Comparison of ENCODE assay signal across 1 cellular context in the genomic region with DNA sequence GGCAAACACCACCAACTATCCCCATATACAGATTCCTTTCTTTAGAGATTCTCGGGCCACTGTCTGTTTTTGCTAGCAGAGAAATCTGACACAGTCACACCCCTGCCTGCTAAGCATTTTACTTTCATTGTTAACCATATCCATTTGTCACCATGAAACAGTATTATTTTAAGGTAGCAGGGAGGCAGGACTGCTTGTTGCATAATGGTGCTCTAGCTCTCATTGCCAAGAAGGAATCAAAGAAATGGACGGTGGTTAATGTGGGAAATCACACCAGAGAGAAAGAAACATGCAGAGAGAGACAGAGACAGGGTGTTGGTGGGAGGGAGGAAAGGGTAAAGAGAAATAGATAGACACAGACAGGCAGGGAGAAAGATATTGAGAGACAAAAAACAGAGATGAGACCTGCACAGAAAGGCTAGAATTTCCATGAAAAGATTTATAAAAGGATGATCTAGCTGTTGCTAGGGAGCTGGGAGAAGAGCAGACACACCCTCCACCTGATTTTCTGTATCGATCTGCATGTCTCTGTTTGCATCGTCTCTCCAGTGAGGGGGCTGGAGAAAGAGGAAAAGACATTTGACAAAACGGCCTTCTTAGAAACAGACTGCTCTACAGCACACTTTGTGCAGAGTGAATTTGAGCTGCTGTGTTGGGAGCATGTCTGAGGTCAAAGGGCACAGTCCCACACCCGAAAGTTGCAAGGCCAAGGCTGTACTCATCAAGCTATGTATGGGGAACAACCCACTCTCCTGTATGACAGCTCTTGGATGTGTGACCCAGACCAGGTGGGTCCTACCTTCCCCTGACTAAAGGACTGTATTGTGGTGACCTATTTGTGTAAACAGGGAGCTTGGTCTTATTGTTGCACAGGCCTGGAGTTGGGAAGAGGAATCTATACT.
TF ChIP-seq lines count a peak whose summit lies in the region.

No MANE protein-coding gene starts in this region.

TF ChIP-seq in HepG2, 621 proteins besides CTCF, POLR2A, EP300 and RAD21:
- TF ChIP-seq NR2F6 (IDR thresholded peaks at IDR 0.05) (peak; percentile 62), NR2F6 (CRISPR knock-in tag; IDR thresholded peaks at IDR 0.05) (peak; percentile 64), ZNF414 (CRISPR knock-in tag; IDR thresholded peaks at IDR 0.05) (no peak), MTA3 (CRISPR knock-in tag; IDR thresholded peaks at IDR 0.05) (no peak), ZNF276 (CRISPR knock-in tag; IDR thresholded peaks at IDR 0.05; ENCODE audit: low read depth) (no peak), MAFK (conservative IDR thresholded peaks at IDR 0.05 in 1 of 2, IDR thresholded peaks at IDR 0.05 in 1 of 2; ENCODE audit: low read length in 2 of 2) (no peak), ZBTB7A (CRISPR knock-in tag; IDR thresholded peaks at IDR 0.05) (no peak), FOXA1 (IDR thresholded peaks at IDR 0.05) (no peak), FOXA1 (CRISPR knock-in tag; IDR thresholded peaks at IDR 0.05) (no peak), ZNF766 (CRISPR knock-in tag; IDR thresholded peaks at IDR 0.05; ENCODE audit: borderline replicate concordance) (no peak), IRF9 (CRISPR knock-in tag; IDR thresholded peaks at IDR 0.05; ENCODE audit: borderline replicate concordance) (no peak), RFX5 (IDR thresholded peaks at IDR 0.05; ENCODE audit: low read depth, low read length) (peak; percentile 55; the same call in 1 of the 2 replicates), ZNF441 (CRISPR knock-in tag; IDR thresholded peaks at IDR 0.05; ENCODE audit: borderline replicate concordance) (no peak), NR2C2 (CRISPR knock-in tag; IDR thresholded peaks at IDR 0.05; ENCODE audit: borderline replicate concordance) (0 out of 2 replicates have a peak, but pooled peaks have one; percentile 16), ZBTB20 (CRISPR knock-in tag; IDR thresholded peaks at IDR 0.05; ENCODE audit: borderline replicate concordance, low read depth) (no peak), MYNN (CRISPR knock-in tag; IDR thresholded peaks at IDR 0.05; ENCODE audit: low read depth) (no peak), EEA1 (CRISPR knock-in tag; IDR thresholded peaks at IDR 0.05; ENCODE audit: borderline replicate concordance) (no peak)
- TF ChIP-seq, protein P1, sequence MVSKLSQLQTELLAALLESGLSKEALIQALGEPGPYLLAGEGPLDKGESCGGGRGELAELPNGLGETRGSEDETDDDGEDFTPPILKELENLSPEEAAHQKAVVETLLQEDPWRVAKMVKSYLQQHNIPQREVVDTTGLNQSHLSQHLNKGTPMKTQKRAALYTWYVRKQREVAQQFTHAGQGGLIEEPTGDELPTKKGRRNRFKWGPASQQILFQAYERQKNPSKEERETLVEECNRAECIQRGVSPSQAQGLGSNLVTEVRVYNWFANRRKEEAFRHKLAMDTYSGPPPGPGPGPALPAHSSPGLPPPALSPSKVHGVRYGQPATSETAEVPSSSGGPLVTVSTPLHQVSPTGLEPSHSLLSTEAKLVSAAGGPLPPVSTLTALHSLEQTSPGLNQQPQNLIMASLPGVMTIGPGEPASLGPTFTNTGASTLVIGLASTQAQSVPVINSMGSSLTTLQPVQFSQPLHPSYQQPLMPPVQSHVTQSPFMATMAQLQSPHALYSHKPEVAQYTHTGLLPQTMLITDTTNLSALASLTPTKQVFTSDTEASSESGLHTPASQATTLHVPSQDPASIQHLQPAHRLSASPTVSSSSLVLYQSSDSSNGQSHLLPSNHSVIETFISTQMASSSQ (IDR thresholded peaks at IDR 0.05; ENCODE audit: low read depth), result no peak
- TF ChIP-seq, protein P1 (CRISPR knock-in tag; IDR thresholded peaks at IDR 0.05; ENCODE audit: borderline replicate concordance), result no peak
